In the genomic region with DNA sequence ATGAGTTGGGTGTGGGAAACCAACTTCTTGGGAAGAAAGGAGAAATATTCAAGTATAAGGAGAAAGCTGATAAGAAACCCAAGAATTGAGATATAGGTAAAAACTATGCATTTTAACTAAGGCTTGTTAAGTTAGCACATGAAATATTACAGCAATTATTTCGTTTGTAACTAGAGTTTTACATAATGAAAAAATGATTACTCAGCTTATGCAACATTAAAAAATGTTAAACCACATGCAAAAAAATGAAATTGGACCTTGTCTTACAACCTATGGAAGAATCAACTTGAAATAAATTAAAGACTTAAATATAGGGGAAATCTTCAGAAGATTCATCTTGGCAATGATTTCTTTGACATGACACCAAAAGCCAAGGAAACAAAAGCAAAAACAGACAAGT, we compare ENCODE assay signal across 8 cellular contexts.
"Had no signal": no experiment of that assay in that cellular context is flagged by ENCODE, and none has a peak within 500 bp of the region (broad histone marks: within the 10 kb centered on the region; RNA-seq: fewer than 3 reads in every experiment).

No MANE protein-coding gene starts in this region.

- FAIRE-seq: G401.6, GM12878, GM12891, GM12892, GM18507, GM19239 had no signal

- H3K4me3 ChIP-seq: GM12878 had no signal

- DNase-seq: GDM1, GF-D8 had no signal

- ATAC-seq: GM12878 had no signal
